1 cellular context compared by ENCODE assay signal in the genomic region with DNA sequence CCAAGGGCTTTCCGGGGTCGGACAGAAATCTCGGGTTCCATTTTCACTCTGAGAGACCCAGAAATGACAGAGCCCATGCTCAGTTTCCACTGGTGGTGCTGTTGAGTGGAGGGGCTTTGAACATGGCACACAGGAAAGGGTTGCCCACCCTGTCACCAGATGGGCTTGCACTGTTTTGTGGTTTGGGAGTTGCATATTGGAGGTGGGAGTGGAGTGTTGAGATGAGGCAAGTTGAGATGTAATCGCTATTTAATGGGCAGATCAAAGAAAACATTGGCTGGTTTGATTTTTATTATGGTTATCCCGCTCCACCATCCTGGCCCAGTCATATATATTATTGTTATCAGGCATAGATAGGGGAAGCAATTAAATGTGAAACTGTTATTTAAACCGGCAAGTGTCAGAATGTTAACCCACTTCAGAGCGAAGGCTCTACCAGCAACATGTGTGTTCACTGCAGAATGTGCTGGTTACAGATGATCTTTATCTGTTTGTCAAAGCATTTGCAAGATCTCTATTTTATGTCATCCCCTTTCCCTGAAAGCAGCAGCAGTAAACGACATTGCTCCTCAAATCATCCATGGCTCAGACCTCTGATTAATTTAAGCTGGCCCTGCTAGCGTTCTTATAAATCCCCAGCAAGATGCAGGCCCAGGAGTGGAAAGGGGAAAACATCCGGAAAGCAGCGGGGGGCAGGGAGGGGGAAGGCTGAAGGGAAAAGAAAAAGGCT.
TF ChIP-seq lines count a peak whose summit lies in the region.

No MANE protein-coding gene starts in this region.

TF ChIP-seq in HEK293, 187 proteins besides CTCF, POLR2A, EP300 and RAD21 (continued from another document and continues in another):
- no peak for TF ChIP-seq ZNF791 (tag by site-specific recombination; IDR thresholded peaks at IDR 0.05)
- TF ChIP-seq KLF17 (tag by site-specific recombination; IDR thresholded peaks at IDR 0.05), result no peak
- TF ChIP-seq ZNF561 (tag by site-specific recombination; IDR thresholded peaks at IDR 0.05; ENCODE audit: borderline replicate concordance), result no peak
- TF ChIP-seq ZBTB48 (tag by site-specific recombination; IDR thresholded peaks at IDR 0.05), result no peak
- peak; percentile 65 for TF ChIP-seq KLF1 (tag by site-specific recombination; IDR thresholded peaks at IDR 0.05)
- no peak for TF ChIP-seq ZSCAN23 (tag by site-specific recombination; IDR thresholded peaks at IDR 0.05)
- TF ChIP-seq MEIS1 (CRISPR knock-in tag; IDR thresholded peaks at IDR 0.05; ENCODE audit: borderline replicate concordance), result no peak
- TF ChIP-seq, protein P1, sequence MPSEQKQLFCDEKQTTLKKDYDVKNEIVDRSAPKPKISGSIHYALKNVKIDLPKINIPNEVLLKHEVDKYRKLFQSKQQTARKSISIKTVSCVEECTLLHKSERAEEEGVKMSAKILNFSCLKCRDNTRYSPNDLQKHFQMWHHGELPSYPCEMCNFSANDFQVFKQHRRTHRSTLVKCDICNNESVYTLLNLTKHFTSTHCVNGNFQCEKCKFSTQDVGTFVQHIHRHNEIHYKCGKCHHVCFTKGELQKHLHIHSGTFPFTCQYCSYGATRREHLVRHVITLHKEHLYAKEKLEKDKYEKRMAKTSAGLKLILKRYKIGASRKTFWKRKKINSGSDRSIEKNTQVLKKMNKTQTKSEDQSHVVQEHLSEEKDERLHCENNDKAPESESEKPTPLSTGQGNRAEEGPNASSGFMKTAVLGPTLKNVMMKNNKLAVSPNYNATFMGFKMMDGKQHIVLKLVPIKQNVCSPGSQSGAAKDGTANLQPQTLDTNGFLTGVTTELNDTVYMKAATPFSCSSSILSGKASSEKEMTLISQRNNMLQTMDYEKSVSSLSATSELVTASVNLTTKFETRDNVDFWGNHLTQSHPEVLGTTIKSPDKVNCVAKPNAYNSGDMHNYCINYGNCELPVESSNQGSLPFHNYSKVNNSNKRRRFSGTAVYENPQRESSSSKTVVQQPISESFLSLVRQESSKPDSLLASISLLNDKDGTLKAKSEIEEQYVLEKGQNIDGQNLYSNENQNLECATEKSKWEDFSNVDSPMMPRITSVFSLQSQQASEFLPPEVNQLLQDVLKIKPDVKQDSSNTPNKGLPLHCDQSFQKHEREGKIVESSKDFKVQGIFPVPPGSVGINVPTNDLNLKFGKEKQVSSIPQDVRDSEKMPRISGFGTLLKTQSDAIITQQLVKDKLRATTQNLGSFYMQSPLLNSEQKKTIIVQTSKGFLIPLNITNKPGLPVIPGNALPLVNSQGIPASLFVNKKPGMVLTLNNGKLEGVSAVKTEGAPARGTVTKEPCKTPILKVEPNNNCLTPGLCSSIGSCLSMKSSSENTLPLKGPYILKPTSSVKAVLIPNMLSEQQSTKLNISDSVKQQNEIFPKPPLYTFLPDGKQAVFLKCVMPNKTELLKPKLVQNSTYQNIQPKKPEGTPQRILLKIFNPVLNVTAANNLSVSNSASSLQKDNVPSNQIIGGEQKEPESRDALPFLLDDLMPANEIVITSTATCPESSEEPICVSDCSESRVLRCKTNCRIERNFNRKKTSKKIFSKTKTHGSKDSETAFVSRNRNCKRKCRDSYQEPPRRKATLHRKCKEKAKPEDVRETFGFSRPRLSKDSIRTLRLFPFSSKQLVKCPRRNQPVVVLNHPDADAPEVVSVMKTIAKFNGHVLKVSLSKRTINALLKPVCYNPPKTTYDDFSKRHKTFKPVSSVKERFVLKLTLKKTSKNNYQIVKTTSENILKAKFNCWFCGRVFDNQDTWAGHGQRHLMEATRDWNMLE (tag by site-specific recombination; conservative IDR thresholded peaks at IDR 0.05; ENCODE audit: low read depth), result no peak
- peak; percentile 72; the same call in 1 of the 2 replicates for TF ChIP-seq WT1 (tag by site-specific recombination; IDR thresholded peaks at IDR 0.05)
- no peak for TF ChIP-seq ZBTB7A (tag by site-specific recombination; IDR thresholded peaks at IDR 0.05; ENCODE audit: low read depth)
- TF ChIP-seq SP7 (tag by site-specific recombination; IDR thresholded peaks at IDR 0.05), result no peak
- no peak for TF ChIP-seq ZNF610 (tag by site-specific recombination; IDR thresholded peaks at IDR 0.05; ENCODE audit: borderline replicate concordance)
- TF ChIP-seq ZBTB11 (tag by site-specific recombination; conservative IDR thresholded peaks at IDR 0.05; ENCODE audit: low read depth), result 0 out of 2 replicates have a peak, but pooled peaks have one; percentile 9
- no peak for TF ChIP-seq KLF10 (tag by site-specific recombination; IDR thresholded peaks at IDR 0.05)
- TF ChIP-seq ZNF23 (tag by site-specific recombination; IDR thresholded peaks at IDR 0.05; ENCODE audit: borderline replicate concordance), result no peak
- no peak for TF ChIP-seq ZNF707 (tag by site-specific recombination; IDR thresholded peaks at IDR 0.05)
- TF ChIP-seq ZNF354C (tag by site-specific recombination; IDR thresholded peaks at IDR 0.05; ENCODE audit: borderline replicate concordance, low read depth), result no peak
- no peak for TF ChIP-seq ZNF596 (tag by site-specific recombination; IDR thresholded peaks at IDR 0.05)
- no peak for TF ChIP-seq SP3 (tag by site-specific recombination; IDR thresholded peaks at IDR 0.05)
- no peak for TF ChIP-seq ZNF571 (tag by site-specific recombination; IDR thresholded peaks at IDR 0.05)
- no peak for TF ChIP-seq ZNF529 (tag by site-specific recombination; IDR thresholded peaks at IDR 0.05; ENCODE audit: insufficient replicate concordance)
- no peak for TF ChIP-seq ZEB2 (tag by site-specific recombination; IDR thresholded peaks at IDR 0.05)
- TF ChIP-seq ZNF16 (tag by site-specific recombination; IDR thresholded peaks at IDR 0.05; ENCODE audit: low read depth), result no peak
- TF ChIP-seq ZBTB17 (tag by site-specific recombination; IDR thresholded peaks at IDR 0.05), result peak; percentile 46
- no peak for TF ChIP-seq GLI4 (tag by site-specific recombination; IDR thresholded peaks at IDR 0.05)
- no peak for TF ChIP-seq SETDB1 (IDR thresholded peaks at IDR 0.05; ENCODE audit: insufficient read length, low read length)
- TF ChIP-seq ZNF324 (tag by site-specific recombination; IDR thresholded peaks at IDR 0.05), result no peak
- TF ChIP-seq OVOL3 (tag by site-specific recombination; IDR thresholded peaks at IDR 0.05), result no peak
- TF ChIP-seq TCF7L2 (IDR thresholded peaks at IDR 0.05; ENCODE audit: borderline replicate concordance, low read depth, low read length), result peak; percentile 66; the same call in 1 of the 2 replicates
- no peak for TF ChIP-seq ZNF501 (tag by site-specific recombination; IDR thresholded peaks at IDR 0.05)
- no peak for TF ChIP-seq ZNF157 (tag by site-specific recombination; IDR thresholded peaks at IDR 0.05)
- TF ChIP-seq ZNF560 (tag by site-specific recombination; IDR thresholded peaks at IDR 0.05; ENCODE audit: borderline replicate concordance), result no peak
- TF ChIP-seq ZNF121 (tag by site-specific recombination; IDR thresholded peaks at IDR 0.05), result no peak
- TF ChIP-seq, protein P2, sequence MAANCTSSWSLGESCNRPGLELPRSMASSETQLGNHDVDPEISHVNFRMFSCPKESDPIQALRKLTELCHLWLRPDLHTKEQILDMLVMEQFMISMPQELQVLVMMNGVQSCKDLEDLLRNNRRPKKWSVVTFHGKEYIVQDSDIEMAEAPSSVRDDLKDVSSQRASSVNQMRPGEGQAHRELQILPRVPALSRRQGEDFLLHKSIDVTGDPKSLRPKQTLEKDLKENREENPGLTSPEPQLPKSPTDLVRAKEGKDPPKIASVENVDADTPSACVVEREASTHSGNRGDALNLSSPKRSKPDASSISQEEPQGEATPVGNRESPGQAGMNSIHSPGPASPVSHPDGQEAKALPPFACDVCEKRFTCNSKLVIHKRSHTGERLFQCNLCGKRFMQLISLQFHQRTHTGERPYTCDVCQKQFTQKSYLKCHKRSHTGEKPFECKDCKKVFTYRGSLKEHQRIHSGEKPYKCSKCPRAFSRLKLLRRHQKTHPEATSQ (tag by site-specific recombination; IDR thresholded peaks at IDR 0.05), result no peak
- no peak for TF ChIP-seq ZNF302 (tag by site-specific recombination; IDR thresholded peaks at IDR 0.05; ENCODE audit: low read depth)
- TF ChIP-seq ZNF513 (tag by site-specific recombination; IDR thresholded peaks at IDR 0.05), result no peak
- 0 out of 2 replicates have a peak, but pooled peaks have one; percentile 23 for TF ChIP-seq ZXDB (tag by site-specific recombination; IDR thresholded peaks at IDR 0.05)
- TF ChIP-seq KLF9 (tag by site-specific recombination; IDR thresholded peaks at IDR 0.05; ENCODE audit: low read depth), result no peak
- no peak for TF ChIP-seq ZSCAN30 (tag by site-specific recombination; IDR thresholded peaks at IDR 0.05)
- TF ChIP-seq ZNF146 (tag by site-specific recombination; IDR thresholded peaks at IDR 0.05), result no peak
- TF ChIP-seq ZNF169 (tag by site-specific recombination; IDR thresholded peaks at IDR 0.05), result no peak
- no peak for TF ChIP-seq ZNF221 (tag by site-specific recombination; IDR thresholded peaks at IDR 0.05; ENCODE audit: borderline replicate concordance)
- no peak for TF ChIP-seq ZNF792 (tag by site-specific recombination; IDR thresholded peaks at IDR 0.05)
- TF ChIP-seq ZNF692 (tag by site-specific recombination; IDR thresholded peaks at IDR 0.05), result peak; percentile 68; the same call in 1 of the 2 replicates
- no peak for TF ChIP-seq ZNF530 (tag by site-specific recombination; IDR thresholded peaks at IDR 0.05; ENCODE audit: low read depth)
- TF ChIP-seq ZNF521 (tag by site-specific recombination; IDR thresholded peaks at IDR 0.05), result no peak
- no peak for TF ChIP-seq ZNF837 (tag by site-specific recombination; IDR thresholded peaks at IDR 0.05)
- TF ChIP-seq, protein P3, sequence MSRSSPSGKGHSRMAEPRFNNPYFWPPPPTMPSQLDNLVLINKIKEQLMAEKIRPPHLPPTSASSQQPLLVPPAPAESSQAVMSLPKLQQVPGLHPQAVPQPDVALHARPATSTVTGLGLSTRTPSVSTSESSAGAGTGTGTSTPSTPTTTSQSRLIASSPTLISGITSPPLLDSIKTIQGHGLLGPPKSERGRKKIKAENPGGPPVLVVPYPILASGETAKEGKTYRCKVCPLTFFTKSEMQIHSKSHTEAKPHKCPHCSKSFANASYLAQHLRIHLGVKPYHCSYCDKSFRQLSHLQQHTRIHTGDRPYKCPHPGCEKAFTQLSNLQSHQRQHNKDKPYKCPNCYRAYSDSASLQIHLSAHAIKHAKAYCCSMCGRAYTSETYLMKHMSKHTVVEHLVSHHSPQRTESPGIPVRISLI (tag by site-specific recombination; IDR thresholded peaks at IDR 0.05), result no peak
- no peak for TF ChIP-seq ZNF514 (tag by site-specific recombination; IDR thresholded peaks at IDR 0.05)
- no peak for TF ChIP-seq ZNF214 (tag by site-specific recombination; IDR thresholded peaks at IDR 0.05; ENCODE audit: borderline replicate concordance)
- peak; percentile 62; the same call in 1 of the 2 replicates for TF ChIP-seq SCRT1 (tag by site-specific recombination; IDR thresholded peaks at IDR 0.05; ENCODE audit: borderline replicate concordance)
- TF ChIP-seq SCRT2 (tag by site-specific recombination; IDR thresholded peaks at IDR 0.05), result peak; percentile 84; the same call in 1 of the 2 replicates
- TF ChIP-seq ZBTB21 (tag by site-specific recombination; IDR thresholded peaks at IDR 0.05), result no peak
- TF ChIP-seq ZNF658 (tag by site-specific recombination; IDR thresholded peaks at IDR 0.05), result no peak
- TF ChIP-seq REPIN1 (tag by site-specific recombination; IDR thresholded peaks at IDR 0.05; ENCODE audit: low read depth), result no peak
